26 cellular contexts compared by ENCODE assay signal in genomic region chr6:139054001-139054400, GRCh38.
"Had no signal": no experiment of that assay in that cellular context is flagged by ENCODE, and none has a peak within 500 bp of the region (broad histone marks: within the 10 kb centered on the region; RNA-seq: fewer than 3 reads in every experiment).

No MANE protein-coding gene starts in this region.

- H3K27ac ChIP-seq: stomach, suprapubic skin, testis, thoracic aorta, thyroid gland, tibial artery, tibial nerve, transverse colon, upper lobe of left lung, upper lobe of right lung, uterus, vagina had no signal

- H3K4me3 ChIP-seq: stomach, suprapubic skin, testis, thoracic aorta, thyroid gland, tibial artery, tibial nerve, transverse colon, upper lobe of left lung, upper lobe of right lung, uterus, vagina had no signal

- DNase-seq: stimulated activated CD4-positive, alpha-beta T cell treated with anti-CD3 and anti-CD28 coated beads, Interleukin-2, amount 100 ng/mL, for 48 hours; stimulated activated CD4-positive, alpha-beta T cell treated with anti-CD3 and anti-CD28 coated beads, Interleukin-4, amount 100 ng/mL, for 1 hour; stimulated activated CD4-positive, alpha-beta T cell treated with anti-CD3 and anti-CD28 coated beads, Interleukin-4, amount 100 ng/mL, for 24 hours; stimulated activated CD4-positive, alpha-beta T cell treated with anti-CD3 and anti-CD28 coated beads, Interleukin-4, amount 100 ng/mL, for 4 hours; stimulated activated CD8-positive, alpha-beta memory T cell treated with anti-CD3 and anti-CD28 coated beads, Interleukin-4, amount 100 ng/mL, for 48 hours; stimulated activated naive B cell treated with anti-CD40 and anti-IgM and Interleukin-4, amounts not matched to agents 10 μg/mL and 1 μg/mL and 100 μg/mL, for 72 hours; stimulated activated naive CD4-positive, alpha-beta T cell; stimulated activated naive CD4-positive, alpha-beta T cell treated with Interleukin-2 at 50 U/mL for 16 hours; stimulated activated naive CD8-positive, alpha-beta T cell treated with anti-CD3 and anti-CD28 coated beads, Interleukin-15, amount 100 ng/mL, for 72 hours; stimulated activated naive CD8-positive, alpha-beta T cell treated with anti-CD3 and anti-CD28 coated beads, Interleukin-15, Interleukin-2, amounts not matched to agents 100 U/mL and 50 U/mL, for 24 hours; stomach; substantia nigra; testis; thyroid gland; tibial artery; transverse colon; trophoblast cell; upper lobe of left lung; upper lobe of right lung; uterus had no signal

- H3K27me3 ChIP-seq: stomach, suprapubic skin, testis, thyroid gland, tibial artery, tibial nerve, transverse colon, upper lobe of left lung, upper lobe of right lung, uterus, vagina had no signal

- ATAC-seq: stimulated activated effector memory CD8-positive, alpha-beta T cell treated with anti-CD3 and anti-CD28 coated beads, Interleukin-12 subunit alpha, Interleukin-12 subunit beta, amount 100 ng/mL, for 72 hours; stimulated activated memory B cell treated with anti-CD40 and anti-IgM and Interleukin-4, amounts not matched to agents 10 μg/mL and 1 μg/mL and 100 μg/mL, for 72 hours; stimulated activated naive B cell treated with anti-CD40 and anti-IgM and Interleukin-4, amounts not matched to agents 10 μg/mL and 1 μg/mL and 100 μg/mL, for 72 hours; stimulated activated naive CD8-positive, alpha-beta T cell treated with anti-CD3 and anti-CD28 coated beads, Interleukin-15, amount 100 ng/mL, for 72 hours; stimulated activated naive CD8-positive, alpha-beta T cell treated with anti-CD3 and anti-CD28 coated beads, Interleukin-15, Interleukin-2, amounts not matched to agents 100 U/mL and 50 U/mL, for 24 hours; upper lobe of right lung had no signal

- H3K9me3 ChIP-seq: stomach, suprapubic skin, testis, thoracic aorta, thyroid gland, tibial artery, tibial nerve, transverse colon, upper lobe of left lung, upper lobe of right lung, uterus, vagina had no signal

- H3K4me1 ChIP-seq: stomach, suprapubic skin, testis, thyroid gland, tibial artery, tibial nerve, transverse colon, upper lobe of left lung, upper lobe of right lung, uterus, vagina had no signal
